Comparison of ENCODE assay signal across 16 cellular contexts in genomic region chr1:113142791-113143190, GRCh38.
A peak's percentile ranks its signal among the peaks of the same experiment; 100 is the strongest.
DNase-seq lines count a peak whose midpoint lies in the region; ATAC-seq and TF ChIP-seq lines count a peak whose summit lies in the region.
"Had no signal": no experiment of that assay in that cellular context is flagged by ENCODE, and none has a peak within 500 bp of the region (broad histone marks: within the 10 kb centered on the region; RNA-seq: fewer than 3 reads in every experiment).

No MANE protein-coding gene starts in this region.

- no peak overlapping the region; the same call in 1 of the 2 replicates for H3K4me2 ChIP-seq in GM23338

- H3K9me2 ChIP-seq in GM23338 (ENCODE audit: insufficient read depth) = 0 out of 2 replicates have a peak, but pooled peaks cover 4% of the 10 kb centered on the region

- DNase-seq in AG10803 (ENCODE audit: low read depth) (peak; percentile 76), GM23338 (ENCODE audit: low spot score) (no peak), adipocyte (ENCODE audit: low read depth) (no peak), fibroblast of peridontal ligament (ENCODE audit: extremely low read depth) (peak; percentile 51), activated gamma-delta T cell treated with Interleukin-2 at 50 U/mL for 16 hours (no peak)
- DNase-seq in activated CD4-positive, alpha-beta T cell treated with anti-CD3 and anti-CD28 coated beads for 4 hours = no peak
- no peak for DNase-seq in activated naive CD4-positive, alpha-beta T cell treated with anti-CD3 and anti-CD28 coated beads, Interleukin-2, amount 50 U/mL, for 16 hours
- DNase-seq: activated B cell treated with CpG ODN at 0.5 μM for 24 hours; activated effector memory CD4-positive, alpha-beta T cell treated with Interleukin-2 at 50 U/mL for 16 hours; GDM1; naive thymus-derived CD4-positive, alpha-beta T cell; NCI-H1694 treated with DMSO at 0.1 percent for 48 hours; stomach had no signal

- H4K20me1 ChIP-seq in GM23338 (replicated peaks; ENCODE audit: insufficient read depth) = no peaks in the 10 kb centered on the region

- no peaks in the 10 kb centered on the region for H3K79me2 ChIP-seq in GM23338 (replicated peaks; ENCODE audit: insufficient read depth)

- no peaks in the 10 kb centered on the region for H3F3A ChIP-seq in GM23338 (replicated peaks; ENCODE audit: low read depth)

- H3K9ac ChIP-seq in adipocyte (ENCODE audit: low read length) = no peak overlapping the region

- no peak overlapping the region for H3K4me3 ChIP-seq in AG10803 (ENCODE audit: low read length)
- no peak overlapping the region for H3K4me3 ChIP-seq in GM23338
- H3K4me3 ChIP-seq in adipocyte (ENCODE audit: low read length) = peak overlapping the region; percentile 7
- H3K4me3 ChIP-seq: ascending aorta, esophagus muscularis mucosa, stomach had no signal

- no peaks in the 10 kb centered on the region for H3K27me3 ChIP-seq in GM23338 (ENCODE audit: insufficient read depth)
- no peaks in the 10 kb centered on the region for H3K27me3 ChIP-seq in adipocyte (replicated peaks; ENCODE audit: control insufficient read depth, insufficient read depth, low read length)
- H3K27me3 ChIP-seq: ascending aorta, esophagus muscularis mucosa, stomach had no signal

- H3K9me3 ChIP-seq in adipocyte (ENCODE audit: control insufficient read depth, low read length) = no peaks in the 10 kb centered on the region
- H3K9me3 ChIP-seq: ascending aorta, esophagus muscularis mucosa, stomach had no signal

- TF ChIP-seq CTCF in AG10803 (conservative IDR thresholded peaks at IDR 0.05; ENCODE audit: low read length) (no peak), GM23338 (conservative IDR thresholded peaks at IDR 0.05; ENCODE audit: low read depth in 2 of 2) (no peak)

- H2AFZ ChIP-seq in GM23338 = 0 out of 2 replicates have a peak overlapping the region, but pooled peaks have one; percentile 49

- H3K4me1 Mint-ChIP-seq in GM23338 = peaks cover 13% of the 10 kb centered on the region

- H3K27ac ChIP-seq in GM23338 (ENCODE audit: low read depth) = no peak overlapping the region

- H3K9me3 Mint-ChIP-seq in GM23338 = no peaks in the 10 kb centered on the region
- H3K9me3 Mint-ChIP-seq: activated B cell treated with CpG ODN at 0.5 μM for 24 hours; naive thymus-derived CD4-positive, alpha-beta T cell had no signal

- no peaks in the 10 kb centered on the region for H3K27me3 Mint-ChIP-seq in GM23338 (ENCODE audit: insufficient read depth, low read depth, poor library complexity)
- H3K27me3 Mint-ChIP-seq: activated B cell treated with CpG ODN at 0.5 μM for 24 hours; naive thymus-derived CD4-positive, alpha-beta T cell had no signal

- ATAC-seq in GM23338 (no peak), HG02759 (IDR thresholded peaks at IDR 0.05; ENCODE audit: unreplicated experiment) (no peak)
- ATAC-seq: naive thymus-derived CD4-positive, alpha-beta T cell had no signal

- H3K4me1 ChIP-seq in GM23338 (ENCODE audit: insufficient read depth) (peaks cover 15% of the 10 kb centered on the region), adipocyte (ENCODE audit: control insufficient read depth, insufficient read depth, low read length) (peaks cover 28% of the 10 kb centered on the region)

- no peak overlapping the region for H3K27ac Mint-ChIP-seq in GM23338
- H3K27ac Mint-ChIP-seq: activated B cell treated with CpG ODN at 0.5 μM for 24 hours had no signal

- H3K4me3 Mint-ChIP-seq in GM23338 = no peak overlapping the region
- H3K4me3 Mint-ChIP-seq: activated B cell treated with CpG ODN at 0.5 μM for 24 hours; naive thymus-derived CD4-positive, alpha-beta T cell had no signal

- no peaks in the 10 kb centered on the region for H3K36me3 Mint-ChIP-seq in GM23338 (ENCODE audit: low read depth)
- H3K36me3 Mint-ChIP-seq: naive thymus-derived CD4-positive, alpha-beta T cell had no signal

- H3K36me3 ChIP-seq in GM23338 (ENCODE audit: insufficient read depth) (no peaks in the 10 kb centered on the region), adipocyte (ENCODE audit: control insufficient read depth, insufficient read depth, low read length, severe bottlenecking) (no peaks in the 10 kb centered on the region)
- H3K36me3 ChIP-seq: ascending aorta, esophagus muscularis mucosa, stomach had no signal

TF ChIP-seq in GM23338, 12 proteins besides CTCF, POLR2A, EP300 and RAD21 (continues in another document):
- TF ChIP-seq REST (IDR thresholded peaks at IDR 0.05; ENCODE audit: unreplicated experiment) (no peak), POLR2AphosphoS5 (IDR thresholded peaks at IDR 0.05; ENCODE audit: low read depth) (no peak), CREB1 (CRISPR knock-in tag; IDR thresholded peaks at IDR 0.05; ENCODE audit: low read depth) (no peak), STAT1 (IDR thresholded peaks at IDR 0.05; ENCODE audit: unreplicated experiment) (no peak), ZNF114 (CRISPR knock-in tag; IDR thresholded peaks at IDR 0.05) (no peak), EZH2phosphoT487 (IDR thresholded peaks at IDR 0.05; ENCODE audit: unreplicated experiment) (no peak), ETS1 (IDR thresholded peaks at IDR 0.05) (no peak), EZH2 (IDR thresholded peaks at IDR 0.05; ENCODE audit: low read depth, unreplicated experiment) (no peak), ZNF331 (CRISPR knock-in tag; IDR thresholded peaks at IDR 0.05; ENCODE audit: low read depth) (no peak), JUNB (IDR thresholded peaks at IDR 0.05; ENCODE audit: unreplicated experiment) (no peak), NANOG (IDR thresholded peaks at IDR 0.05; ENCODE audit: borderline replicate concordance) (no peak)

Comparison
In these comparisons a context has a peak if more than half of its experiments do, and no peak if none do; other contexts are left out.
1. DNase-seq: peak in AG10803 (single experiment) and fibroblast of peridontal ligament (single experiment); none in GM23338 (single experiment), adipocyte (single experiment), activated gamma-delta T cell treated with Interleukin-2 at 50 U/mL for 16 hours (single experiment), activated CD4-positive, alpha-beta T cell treated with anti-CD3 and anti-CD28 coated beads for 4 hours (0 of 2) and activated naive CD4-positive, alpha-beta T cell treated with anti-CD3 and anti-CD28 coated beads, Interleukin-2, amount 50 U/mL, for 16 hours (single experiment).